In genomic region chr10:33749042-33749441, GRCh38 we compare ENCODE assay signal across 10 cellular contexts.
"Had no signal": no experiment of that assay in that cellular context is flagged by ENCODE, and none has a peak within 500 bp of the region (broad histone marks: within the 10 kb centered on the region; RNA-seq: fewer than 3 reads in every experiment).

No MANE protein-coding gene starts in this region.

- H3K9me3 ChIP-seq: breast epithelium, esophagus muscularis mucosa, gastroesophageal sphincter, pancreas, thyroid gland, vagina had no signal

- H3K36me3 ChIP-seq: breast epithelium, esophagus muscularis mucosa, gastroesophageal sphincter, neural progenitor cell, pancreas, thyroid gland, vagina had no signal

- H3K27me3 ChIP-seq: breast epithelium, esophagus muscularis mucosa, gastroesophageal sphincter, neural progenitor cell, pancreas, thyroid gland, vagina had no signal

- H3K27ac ChIP-seq: breast epithelium, esophagus muscularis mucosa, gastroesophageal sphincter, neural progenitor cell, pancreas, thyroid gland, vagina had no signal

- H3K4me3 ChIP-seq: breast epithelium, esophagus muscularis mucosa, gastroesophageal sphincter, neural progenitor cell, pancreas, smooth muscle cell, thyroid gland, vagina had no signal

- H3K9ac ChIP-seq: neural progenitor cell had no signal

- H2AFZ ChIP-seq: neural progenitor cell had no signal

- H3K4me2 ChIP-seq: neural progenitor cell, smooth muscle cell had no signal

- H3K4me1 ChIP-seq: breast epithelium, pancreas, vagina had no signal

- DNase-seq: amygdala, pancreas, retina, thyroid gland had no signal
